27 cellular contexts compared by ENCODE assay signal in genomic region chr3:158505117-158505516, GRCh38.
"Had no signal": no experiment of that assay in that cellular context is flagged by ENCODE, and none has a peak within 500 bp of the region (broad histone marks: within the 10 kb centered on the region; RNA-seq: fewer than 3 reads in every experiment).

No MANE protein-coding gene starts in this region.

- H3K4me1 ChIP-seq: neural progenitor cell, parathyroid adenoma, psoas muscle, right atrium auricular region, right lobe of liver, sigmoid colon, stomach, thyroid gland, tibial nerve, upper lobe of left lung, vagina had no signal

- DNase-seq: naive B cell; naive thymus-derived CD8-positive, alpha-beta T cell; occipital lobe; ovary; posterior cingulate gyrus; psoas muscle; retina; right lobe of liver; sigmoid colon; small intestine; stimulated activated CD4-positive, alpha-beta T cell treated with anti-CD3 and anti-CD28 coated beads, Interleukin-15, amount 100 ng/mL, for 24 hours; stimulated activated CD4-positive, alpha-beta T cell treated with anti-CD3 and anti-CD28 coated beads, Interleukin-2, amount 100 ng/mL, for 24 hours; stimulated activated CD4-positive, alpha-beta T cell treated with anti-CD3 and anti-CD28 coated beads, Interleukin-2, amount 100 ng/mL, for 48 hours; stimulated activated CD4-positive, alpha-beta T cell treated with anti-CD3 and anti-CD28 coated beads, Interleukin-4, amount 100 ng/mL, for 24 hours; stimulated activated naive B cell treated with anti-CD40 and anti-IgM and Interleukin-4, amounts not matched to agents 10 μg/mL and 1 μg/mL and 100 μg/mL, for 72 hours; stimulated activated naive CD4-positive, alpha-beta T cell treated with Interleukin-2 at 50 U/mL for 16 hours; stomach; thyroid gland; trophoblast cell; upper lobe of left lung had no signal

- H3K27ac ChIP-seq: neural progenitor cell, ovary, parathyroid adenoma, psoas muscle, right atrium auricular region, right lobe of liver, sigmoid colon, stomach, thoracic aorta, thyroid gland, tibial nerve, upper lobe of left lung, vagina had no signal

- H3K4me3 ChIP-seq: neural progenitor cell, ovary, psoas muscle, right atrium auricular region, right lobe of liver, sigmoid colon, stomach, thoracic aorta, thyroid gland, tibial nerve, upper lobe of left lung, vagina had no signal

- H3K9me3 ChIP-seq: ovary, psoas muscle, right lobe of liver, sigmoid colon, thoracic aorta, thyroid gland, upper lobe of left lung, vagina had no signal

- H3K27me3 ChIP-seq: neural progenitor cell, ovary, right atrium auricular region, right lobe of liver, sigmoid colon, stomach, thyroid gland, tibial nerve, upper lobe of left lung, vagina had no signal

- H3K36me3 ChIP-seq: neural progenitor cell, ovary, right atrium auricular region, right lobe of liver, sigmoid colon, stomach, thoracic aorta, thyroid gland, tibial nerve, upper lobe of left lung, vagina had no signal

- ATAC-seq: naive thymus-derived CD8-positive, alpha-beta T cell; psoas muscle; right lobe of liver; stimulated activated effector memory CD8-positive, alpha-beta T cell treated with anti-CD3 and anti-CD28 coated beads, Interleukin-12 subunit alpha, Interleukin-12 subunit beta, amount 100 ng/mL, for 72 hours; stimulated activated naive B cell treated with anti-CD40 and anti-IgM and Interleukin-4, amounts not matched to agents 10 μg/mL and 1 μg/mL and 100 μg/mL, for 72 hours had no signal
